ENCODE assay signal across 21 cellular contexts in genomic region chr12:130097342-130097741, GRCh38.
DNase-seq lines count a peak whose midpoint lies in the region; ATAC-seq, FAIRE-seq and TF ChIP-seq lines count a peak whose summit lies in the region.
"Had no signal": no experiment of that assay in that cellular context is flagged by ENCODE, and none has a peak within 500 bp of the region (broad histone marks: within the 10 kb centered on the region; RNA-seq: fewer than 3 reads in every experiment).

No MANE protein-coding gene starts in this region.

- TF ChIP-seq CTCF in breast epithelium (IDR thresholded peaks at IDR 0.05): no peak
- TF ChIP-seq CTCF in keratinocyte (optimal IDR thresholded peaks at IDR 0.05 in 1 of 3, IDR thresholded peaks at IDR 0.05 in 1 of 3, conservative IDR thresholded peaks at IDR 0.05 in 1 of 3; ENCODE audit: extremely low read depth in 1 of 3, insufficient read depth in 2 of 3, low read length in 3 of 3): no peak
- TF ChIP-seq CTCF in type B pancreatic cell (conservative IDR thresholded peaks at IDR 0.05): no peak
- TF ChIP-seq CTCF in kidney (IDR thresholded peaks at IDR 0.05; ENCODE audit: borderline replicate concordance, extremely low read depth, insufficient read depth): no peak
- no peak for TF ChIP-seq CTCF in GM23338 (conservative IDR thresholded peaks at IDR 0.05; ENCODE audit: low read depth in 2 of 2)

- H3K27me3 Mint-ChIP-seq in type B pancreatic cell (peaks cover 30% of the 10 kb centered on the region), GM23338 (ENCODE audit: insufficient read depth, low read depth, poor library complexity) (peaks cover 6% of the 10 kb centered on the region)

- no peaks in the 10 kb centered on the region for H3K36me3 ChIP-seq in breast epithelium
- H3K36me3 ChIP-seq in keratinocyte (ENCODE audit: control insufficient read depth in 2 of 2, extremely low read depth in 1 of 2, insufficient read depth in 2 of 2, low read length in 2 of 2): no peaks in the 10 kb centered on the region
- H3K36me3 ChIP-seq in kidney (ENCODE audit: control insufficient read depth in 1 of 2, insufficient read depth in 2 of 2, low read length in 2 of 2): no peaks in the 10 kb centered on the region
- no peaks in the 10 kb centered on the region for H3K36me3 ChIP-seq in GM23338 (ENCODE audit: insufficient read depth)
- H3K36me3 ChIP-seq: HAP-1 had no signal

- no peak for TF ChIP-seq POLR2A in breast epithelium (IDR thresholded peaks at IDR 0.05)

- H3K4me3 Mint-ChIP-seq in type B pancreatic cell (no peak overlapping the region), GM23338 (no peak overlapping the region)
- H3K4me3 Mint-ChIP-seq: CD14-positive monocyte; CD8-positive, alpha-beta T cell had no signal

- H3K27me3 ChIP-seq in breast epithelium: no peaks in the 10 kb centered on the region
- H3K27me3 ChIP-seq in keratinocyte (ENCODE audit: control insufficient read depth, extremely low read depth, insufficient read depth, low read length): no peaks in the 10 kb centered on the region
- no peaks in the 10 kb centered on the region for H3K27me3 ChIP-seq in GM23338 (ENCODE audit: insufficient read depth)

- H3K4me2 ChIP-seq in keratinocyte (ENCODE audit: control insufficient read depth, extremely low read depth, insufficient read depth, low read depth, low read length): peak overlapping the region; percentile 39
- no peak overlapping the region for H3K4me2 ChIP-seq in GM23338
- H3K4me2 ChIP-seq: A549 had no signal

- H3K36me3 Mint-ChIP-seq in type B pancreatic cell (no peaks in the 10 kb centered on the region), GM23338 (ENCODE audit: low read depth) (peaks cover 43% of the 10 kb centered on the region)
- H3K36me3 Mint-ChIP-seq: CD14-positive monocyte; CD8-positive, alpha-beta T cell had no signal

- H3K4me1 Mint-ChIP-seq in type B pancreatic cell (ENCODE audit: unreplicated experiment) (peaks cover 40% of the 10 kb centered on the region), GM23338 (no peaks in the 10 kb centered on the region; the same call in 2 of the 3 replicates)
- H3K4me1 Mint-ChIP-seq: CD14-positive monocyte had no signal

- H2AFZ ChIP-seq in keratinocyte (ENCODE audit: control insufficient read depth, low read length) (peak overlapping the region; percentile 34), GM23338 (no peak overlapping the region)

- intact Hi-C loops in breast epithelium (cut with DNase I; ENCODE audit: low total_unique reads) (no loop called here), kidney (cut with DNase I) (no loop called here)

- no peaks in the 10 kb centered on the region for H3K9me1 ChIP-seq in keratinocyte (ENCODE audit: control insufficient read depth, extremely low read depth, insufficient read depth, low read length)

- no peaks in the 10 kb centered on the region for H3K4me1 ChIP-seq in breast epithelium
- peaks cover 19% of the 10 kb centered on the region for H3K4me1 ChIP-seq in keratinocyte (ENCODE audit: control insufficient read depth, extremely low read depth, insufficient read depth, low read length)
- no peaks in the 10 kb centered on the region for H3K4me1 ChIP-seq in kidney (ENCODE audit: control insufficient read depth in 1 of 2, insufficient read depth in 1 of 2, low read depth in 1 of 2, low read length in 2 of 2)
- no peaks in the 10 kb centered on the region; the same call in 1 of the 2 replicates for H3K4me1 ChIP-seq in GM23338 (ENCODE audit: insufficient read depth)
- H3K4me1 ChIP-seq: HAP-1 had no signal

- H3K9me2 ChIP-seq in GM23338 (ENCODE audit: insufficient read depth): no peaks in the 10 kb centered on the region

- H3K9me3 Mint-ChIP-seq in type B pancreatic cell: no peaks in the 10 kb centered on the region
- peaks cover 100% of the 10 kb centered on the region for H3K9me3 Mint-ChIP-seq in GM23338
- H3K9me3 Mint-ChIP-seq: CD8-positive, alpha-beta T cell had no signal

- H3K79me2 ChIP-seq in keratinocyte (ENCODE audit: control insufficient read depth, insufficient read depth, low read length) (no peaks in the 10 kb centered on the region), GM23338 (replicated peaks; ENCODE audit: insufficient read depth) (no peaks in the 10 kb centered on the region)

- H3F3A ChIP-seq in GM23338 (replicated peaks; ENCODE audit: low read depth): no peaks in the 10 kb centered on the region

- H3K27ac Mint-ChIP-seq in type B pancreatic cell (peak overlapping the region; percentile 30), GM23338 (no peak overlapping the region)
- H3K27ac Mint-ChIP-seq: CD8-positive, alpha-beta T cell had no signal

- H3K9me3 ChIP-seq in breast epithelium: no peaks in the 10 kb centered on the region
- H3K9me3 ChIP-seq in keratinocyte (ENCODE audit: control insufficient read depth, low read depth, low read length): peaks cover 2% of the 10 kb centered on the region
- H3K9me3 ChIP-seq in kidney (ENCODE audit: control insufficient read depth in 1 of 2, low read length in 2 of 2): peaks cover 0 to 11% of the 10 kb centered on the region in 2 donors
- H3K9me3 ChIP-seq: HAP-1 had no signal

- H3K27ac ChIP-seq in breast epithelium (peak overlapping the region; percentile 46 to 48), epithelial cell of prostate (peak overlapping the region; percentile 91), keratinocyte (ENCODE audit: control insufficient read depth, insufficient read depth, low read length) (peak overlapping the region; percentile 66), kidney (ENCODE audit: low read depth in 2 of 2, low read length in 2 of 2) (no peak overlapping the region), GM23338 (ENCODE audit: low read depth) (no peak overlapping the region)
- H3K27ac ChIP-seq: A549, HL-60 had no signal

- H3K4me3 ChIP-seq in breast epithelium: no peak overlapping the region
- H3K4me3 ChIP-seq in keratinocyte (ENCODE audit: control insufficient read depth in 2 of 3, extremely low read depth in 1 of 3, insufficient read depth in 2 of 3, low read depth in 1 of 3, low read length in 3 of 3): no peak overlapping the region
- no peak overlapping the region for H3K4me3 ChIP-seq in kidney (ENCODE audit: low read length in 2 of 2)
- H3K4me3 ChIP-seq in GM23338: no peak overlapping the region
- H3K4me3 ChIP-seq: A549, HAP-1 had no signal

- dilution Hi-C loops in keratinocyte (cut with MboI; ENCODE audit: extremely low pct_ligation_motif_present, low sequenced_read_pairs): no loop called here

- ATAC-seq in GM18867 (IDR thresholded peaks at IDR 0.05; ENCODE audit: unreplicated experiment): no peak
- ATAC-seq in GM23338: no peak
- ATAC-seq: A549; CD8-positive, alpha-beta T cell had no signal

- peak overlapping the region; percentile 68 for H3K9ac ChIP-seq in keratinocyte (ENCODE audit: control insufficient read depth, extremely low read depth, insufficient read depth, low read length)
- no peak overlapping the region for H3K9ac ChIP-seq in kidney (ENCODE audit: low read length in 2 of 2)

- no peak for DNase-seq in breast epithelium (ENCODE audit: low spot score in 2 of 2)
- DNase-seq in epithelial cell of prostate (ENCODE audit: low read depth, low spot score): no peak
- peak; percentile 56 for DNase-seq in keratinocyte (ENCODE audit: low read depth, low spot score)
- DNase-seq in type B pancreatic cell (ENCODE audit: extremely low spot score, unreplicated experiment): no peak
- DNase-seq in kidney: no peak
- no peak for DNase-seq in GM23338 (ENCODE audit: low spot score)
- DNase-seq: CD8-positive, alpha-beta T cell; COR-L47; DMS153; DMS79 treated with DMSO at 0.1 percent for 48 hours; EL had no signal

- no peaks in the 10 kb centered on the region for H4K20me1 ChIP-seq in keratinocyte (ENCODE audit: control insufficient read depth, extremely low read depth, insufficient read depth, low read length)
- H4K20me1 ChIP-seq in GM23338 (replicated peaks; ENCODE audit: insufficient read depth): no peaks in the 10 kb centered on the region

- FAIRE-seq in keratinocyte (lab: Jason Lieb, UNC): peak; percentile 69
- no peak for FAIRE-seq in kidney (lab: Jason Lieb, UNC)
- FAIRE-seq: A549, D721Med, G401.6, GM12891, GM19239, H1 had no signal

TF ChIP-seq in GM23338, 12 proteins besides CTCF, POLR2A, EP300 and RAD21 (continues in another document):
- TF ChIP-seq POLR2AphosphoS5 (IDR thresholded peaks at IDR 0.05; ENCODE audit: low read depth): no peak
- TF ChIP-seq, protein P1, sequence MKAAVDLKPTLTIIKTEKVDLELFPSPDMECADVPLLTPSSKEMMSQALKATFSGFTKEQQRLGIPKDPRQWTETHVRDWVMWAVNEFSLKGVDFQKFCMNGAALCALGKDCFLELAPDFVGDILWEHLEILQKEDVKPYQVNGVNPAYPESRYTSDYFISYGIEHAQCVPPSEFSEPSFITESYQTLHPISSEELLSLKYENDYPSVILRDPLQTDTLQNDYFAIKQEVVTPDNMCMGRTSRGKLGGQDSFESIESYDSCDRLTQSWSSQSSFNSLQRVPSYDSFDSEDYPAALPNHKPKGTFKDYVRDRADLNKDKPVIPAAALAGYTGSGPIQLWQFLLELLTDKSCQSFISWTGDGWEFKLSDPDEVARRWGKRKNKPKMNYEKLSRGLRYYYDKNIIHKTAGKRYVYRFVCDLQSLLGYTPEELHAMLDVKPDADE (IDR thresholded peaks at IDR 0.05): no peak
- no peak for TF ChIP-seq STAT1 (IDR thresholded peaks at IDR 0.05; ENCODE audit: unreplicated experiment)

Comparison
In these comparisons a context has a peak if more than half of its experiments do, and no peak if none do; other contexts are left out.
1. H3K27ac ChIP-seq: peak in breast epithelium (2 of 2), epithelial cell of prostate (single experiment) and keratinocyte (single experiment); none in kidney (0 of 2) and GM23338 (single experiment).